Comparison of ENCODE assay signal across 9 cellular contexts in the genomic region with DNA sequence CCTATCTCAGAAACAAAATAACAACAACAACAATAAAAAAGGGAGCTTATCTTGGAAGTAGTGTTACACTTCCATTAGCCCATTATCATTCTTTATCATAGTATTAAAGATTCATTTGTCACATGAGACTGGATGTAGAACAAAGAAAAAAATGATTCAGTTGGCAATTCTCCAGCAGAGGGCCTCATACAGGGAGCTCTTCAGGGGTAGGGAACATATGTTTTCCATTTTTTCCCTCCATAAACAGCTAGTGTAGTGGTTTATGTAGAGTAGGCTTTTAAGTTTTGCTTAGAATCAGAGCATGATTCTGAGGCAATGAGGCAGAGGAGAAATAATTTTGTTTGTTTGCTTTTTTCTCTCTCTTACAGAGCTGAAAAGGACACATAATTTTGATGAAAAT.
DNase-seq lines count a peak whose midpoint lies in the region; ATAC-seq, FAIRE-seq and TF ChIP-seq lines count a peak whose summit lies in the region.
"Had no signal": no experiment of that assay in that cellular context is flagged by ENCODE, and none has a peak within 500 bp of the region (broad histone marks: within the 10 kb centered on the region; RNA-seq: fewer than 3 reads in every experiment).

No MANE protein-coding gene starts in this region.

- H3K4me3 ChIP-seq in OCI-LY3 (ENCODE audit: low read length), result no peak overlapping the region
- no peak overlapping the region for H3K4me3 ChIP-seq in tibial artery
- H3K4me3 ChIP-seq: left lung had no signal

- H3K4me1 ChIP-seq in OCI-LY3 (ENCODE audit: low read length), result no peaks in the 10 kb centered on the region
- H3K4me1 ChIP-seq in tibial artery, result peaks cover 0 to 84% (median 17%) of the 10 kb centered on the region in 4 donors
- H3K4me1 ChIP-seq: left lung had no signal

- H3K36me3 ChIP-seq in OCI-LY3 (replicated peaks; ENCODE audit: low read depth, low read length), result no peaks in the 10 kb centered on the region
- H3K36me3 ChIP-seq in tibial artery, result no peaks in the 10 kb centered on the region
- H3K36me3 ChIP-seq: left lung had no signal

- intact Hi-C loops in tibial artery (cut with DNase I; ENCODE audit: low total_unique reads), result no loop called here

- H4K20me1 ChIP-seq in OCI-LY3 (ENCODE audit: insufficient read depth, low read length), result no peaks in the 10 kb centered on the region

- H3K27ac ChIP-seq in OCI-LY3 (ENCODE audit: low read length) (no peak overlapping the region), tibial artery (peak overlapping the region; percentile 90 to 91)
- H3K27ac ChIP-seq: left lung had no signal

- H3K9ac ChIP-seq in OCI-LY3 (ENCODE audit: low read length), result no peak overlapping the region

- DNase-seq in NCI-H510A treated with DMSO at 0.1 percent for 48 hours (lab: John Stamatoyannopoulos, UW), result peak; percentile 50
- no peak for DNase-seq in NCI-H510A (lab: John Stamatoyannopoulos, UW)
- no peak for DNase-seq in tibial artery
- DNase-seq in SIG-M5 (lab: John Stamatoyannopoulos, UW), result no peak
- no peak for DNase-seq in amygdala (lab: John Stamatoyannopoulos, UW)
- DNase-seq: left lung had no signal

- H3K9me3 ChIP-seq in OCI-LY3 (ENCODE audit: insufficient read depth, low read length), result no peaks in the 10 kb centered on the region
- H3K9me3 ChIP-seq in tibial artery, result no peaks in the 10 kb centered on the region
- H3K9me3 ChIP-seq: left lung had no signal

- no peak overlapping the region for H2AFZ ChIP-seq in OCI-LY3 (ENCODE audit: low read depth, low read length)

- no peaks in the 10 kb centered on the region for H3K27me3 ChIP-seq in OCI-LY3 (ENCODE audit: low read depth, low read length)
- no peaks in the 10 kb centered on the region for H3K27me3 ChIP-seq in tibial artery

- no peak for ATAC-seq in GM19351 (IDR thresholded peaks at IDR 0.05; ENCODE audit: unreplicated experiment)
- ATAC-seq: left lung had no signal

- FAIRE-seq in endometrium (lab: Jason Lieb, UNC), result peak; percentile 67

- TF ChIP-seq CTCF in OCI-LY3 (IDR thresholded peaks at IDR 0.05; ENCODE audit: low read depth, low read length) (peak; percentile 46), tibial artery (IDR thresholded peaks at IDR 0.05) (no peak)

- no peak overlapping the region for H3K4me2 ChIP-seq in OCI-LY3 (ENCODE audit: low read length)

- no peaks in the 10 kb centered on the region for H3K79me2 ChIP-seq in OCI-LY3 (ENCODE audit: low read length)
